1 cellular context compared by ENCODE assay signal in genomic region chrX:134735015-134735414, GRCh38.
TF ChIP-seq lines count a peak whose summit lies in the region.

No MANE protein-coding gene starts in this region.

TF ChIP-seq in GM12878, 131 proteins besides CTCF, POLR2A, EP300 and RAD21:
- no peak for TF ChIP-seq TARDBP (IDR thresholded peaks at IDR 0.05; ENCODE audit: borderline replicate concordance)
- TF ChIP-seq TCF7 (IDR thresholded peaks at IDR 0.05; ENCODE audit: borderline replicate concordance), result no peak
- no peak for TF ChIP-seq STAT1 (conservative IDR thresholded peaks at IDR 0.05)
- no peak for TF ChIP-seq ZNF24 (IDR thresholded peaks at IDR 0.05)
- no peak for TF ChIP-seq MYB (IDR thresholded peaks at IDR 0.05; ENCODE audit: borderline replicate concordance, low read depth, low read length)
- TF ChIP-seq KLF5 (IDR thresholded peaks at IDR 0.05; ENCODE audit: partially characterized antibody), result no peak
- no peak for TF ChIP-seq NR2C2 (IDR thresholded peaks at IDR 0.05; ENCODE audit: borderline replicate concordance, control insufficient read depth, insufficient read length, low read depth)
TF ChIP-seq in GM12878: peak in this region for 0.
